8 cellular contexts compared by ENCODE assay signal in genomic region chr11:130070829-130071205, GRCh38. TPM values are rescaled to one million over a fixed set of nuclear protein-coding genes. Genes with fewer than 3 reads are reported as not detected.
DNase-seq lines count a peak whose midpoint lies in the region; ATAC-seq and TF ChIP-seq lines count a peak whose summit lies in the region.

No MANE protein-coding gene starts in this region.

- H3K27me3 Mint-ChIP-seq in activated CD4-positive, alpha-beta memory T cell treated with anti-CD3 and anti-CD28 coated beads, Interleukin-2, amount 10 ng/mL, durations not matched to agents 7 days and 5 days: peaks cover 18% of the 10 kb centered on the region

- H3K27me3 ChIP-seq in A673 (replicated peaks; ENCODE audit: insufficient read depth, low read depth, low read length, poor library complexity) (no peaks in the 10 kb centered on the region), HCT116 (ENCODE audit: insufficient read depth, low read length) (no peaks in the 10 kb centered on the region), heart right ventricle (no peaks in the 10 kb centered on the region)

- peak overlapping the region; percentile 78 for H3K9ac ChIP-seq in HCT116 (ENCODE audit: low read length)

- H3K4me3 ChIP-seq in A673 (ENCODE audit: low read depth, low read length, poor library complexity, severe bottlenecking): peak overlapping the region; percentile 91
- H3K4me3 ChIP-seq in HCT116 (replicated peaks in 1 of 2; ENCODE audit: low read depth in 1 of 2, low read length in 2 of 2): peak overlapping the region; percentile 71 to 79
- peak overlapping the region; percentile 64 to 86 (median 80) for H3K4me3 ChIP-seq in heart right ventricle

- RAD21 ChIA-PET in HCT116 (lab: Charles Lee; ENCODE audit: low non-redundant PET in 1 of 2, low total read pairs in 2 of 2, uncharacterized antibody in 2 of 2, unreplicated experiment in 2 of 2): interaction anchor here in 1 of 2 experiments (0.7 kb wide), 1 partner anchor 10 kb away, joined by 4 read pairs; no protein-coding TSS in a partner anchor

- H3K27ac ChIP-seq in A673 (ENCODE audit: low read depth, low read length, poor library complexity, severe bottlenecking): peak overlapping the region; percentile 69
- peak overlapping the region; percentile 85; the same call in 1 of the 2 replicates for H3K27ac ChIP-seq in HCT116 (ENCODE audit: low read depth, low read length)
- peak overlapping the region; percentile 74 to 99 (median 92) for H3K27ac ChIP-seq in heart right ventricle

- TF ChIP-seq CTCF in A673 (conservative IDR thresholded peaks at IDR 0.05; ENCODE audit: low read depth, low read length) (no peak), HCT116 (IDR thresholded peaks at IDR 0.05 in 2 of 3, conservative IDR thresholded peaks at IDR 0.05 in 1 of 3; ENCODE audit: borderline replicate concordance in 1 of 3, insufficient read depth in 1 of 3, low read depth in 2 of 3, low read length in 2 of 3) (no peak), heart right ventricle (IDR thresholded peaks at IDR 0.05) (no peak)

- CTCF ChIA-PET in A673 (lab: Charles Lee): interaction anchor here (0.6 to 0.9 kb wide), 4 partner anchors 61 to 357 kb away, joined by 3 to 10 read pairs (median 4); no protein-coding TSS in a partner anchor
- CTCF ChIA-PET in HCT116 (lab: Charles Lee): no interaction called here
- CTCF ChIA-PET in activated CD4-positive, alpha-beta memory T cell treated with anti-CD3 and anti-CD28 coated beads, Interleukin-2, amount 10 ng/mL, durations not matched to agents 7 days and 5 days (lab: Charles Lee): interaction anchor here (0.6 to 2.5 kb wide), 12 partner anchors 9 to 987 kb away, joined by 3 to 12 read pairs (median 4); partner anchors contain the start of gene PRDM10

- intact Hi-C loops in A673 (cut with micrococcal nuclease; ENCODE audit: unreplicated experiment): no loop called here
- intact Hi-C loops in HCT116 (cut with micrococcal nuclease): no loop called here
- intact Hi-C loops in heart right ventricle (cut with DNase I): loop anchor here in 7 of 10 donors (1.0 to 10.0 kb wide), 6 partner anchors 51 to 72 kb away; partner anchors contain the start of gene PRDM10 (in 1 of the 7)

- H3K9me3 ChIP-seq in A673 (ENCODE audit: low read depth, low read length, poor library complexity, severe bottlenecking): no peaks in the 10 kb centered on the region
- no peaks in the 10 kb centered on the region for H3K9me3 ChIP-seq in HCT116 (ENCODE audit: control insufficient read depth in 1 of 2, insufficient read depth in 1 of 2, low read depth in 1 of 2, low read length in 2 of 2)
- no peaks in the 10 kb centered on the region for H3K9me3 ChIP-seq in heart right ventricle

- peaks cover 15% of the 10 kb centered on the region for H3K4me1 ChIP-seq in A673 (ENCODE audit: insufficient read depth, low read length, poor library complexity, severe bottlenecking)
- H3K4me1 ChIP-seq in HCT116 (ENCODE audit: control insufficient read depth in 1 of 2, insufficient read depth in 2 of 2, low read length in 2 of 2): peaks cover 13 to 29% of the 10 kb centered on the region in 2 experiments; a peak in 3 of 4 replicates
- peaks cover 0 to 41% (median 21%) of the 10 kb centered on the region in 9 donors for H3K4me1 ChIP-seq in heart right ventricle

- no peak overlapping the region for H3K27ac Mint-ChIP-seq in activated CD4-positive, alpha-beta memory T cell treated with anti-CD3 and anti-CD28 coated beads, Interleukin-2, amount 10 ng/mL, durations not matched to agents 7 days and 5 days

- no peak overlapping the region for H2AFZ ChIP-seq in HCT116 (ENCODE audit: low read depth, low read length, poor library complexity, severe bottlenecking)

- no peaks in the 10 kb centered on the region for H4K20me1 ChIP-seq in HCT116 (ENCODE audit: insufficient read depth)

- TF ChIP-seq POLR2A in HCT116 (IDR thresholded peaks at IDR 0.05; ENCODE audit: borderline replicate concordance, extremely low read depth, insufficient read depth, insufficient read length): no peak

- H3K79me2 ChIP-seq in HCT116 (ENCODE audit: insufficient read depth, low read length): peaks cover 53% of the 10 kb centered on the region

- H3K9me2 ChIP-seq in HCT116 (ENCODE audit: insufficient read depth): no peaks in the 10 kb centered on the region

- POLR2A ChIA-PET in A673 (lab: Charles Lee; ENCODE audit: low non-redundant PET) (interaction anchor here (0.7 kb wide), 1 partner anchor 45 kb away, joined by 10 read pairs; no protein-coding TSS in a partner anchor), HCT116 (lab: Charles Lee) (interaction anchor here (0.6 to 2.1 kb wide), 2 partner anchors 11 to 68 kb away, joined by 3 to 6 read pairs; partner anchors contain the start of gene PRDM10)
- POLR2A ChIA-PET in activated CD4-positive, alpha-beta memory T cell treated with anti-CD3 and anti-CD28 coated beads, Interleukin-2, amount 10 ng/mL, durations not matched to agents 7 days and 5 days (lab: Charles Lee): interaction anchor here (1.3 to 3.3 kb wide), 3 partner anchors 10 to 68 kb away, joined by 3 to 56 read pairs (median 4); partner anchors contain the start of gene PRDM10

- no peak for TF ChIP-seq RAD21 in HCT116 (IDR thresholded peaks at IDR 0.05; ENCODE audit: low read depth)

- peak overlapping the region; percentile 72 for H3K4me2 ChIP-seq in HCT116 (ENCODE audit: low read length)

- peak overlapping the region; percentile 80 for H3K4me3 Mint-ChIP-seq in activated CD4-positive, alpha-beta memory T cell treated with anti-CD3 and anti-CD28 coated beads, Interleukin-2, amount 10 ng/mL, durations not matched to agents 7 days and 5 days

- peaks cover 21% of the 10 kb centered on the region for H3K4me1 Mint-ChIP-seq in activated CD4-positive, alpha-beta memory T cell treated with anti-CD3 and anti-CD28 coated beads, Interleukin-2, amount 10 ng/mL, durations not matched to agents 7 days and 5 days

- WGBS in heart right ventricle, 2 donors: 0 to 1% methylated on average over 24 of the region's 24 CpGs

- BruUV-seq in A673 (replicated peaks; lab: Mats Ljungman, UMichigan): no TSS peak
- BruUV-seq in HCT116 (replicated peaks; lab: Mats Ljungman, UMichigan): no TSS peak

- ATAC-seq in HCT116: no peak
- no peak for ATAC-seq in heart right ventricle
- ATAC-seq in GM19328 (IDR thresholded peaks at IDR 0.05; ENCODE audit: unreplicated experiment): no peak

- peaks cover 4% of the 10 kb centered on the region for H3K36me3 Mint-ChIP-seq in activated CD4-positive, alpha-beta memory T cell treated with anti-CD3 and anti-CD28 coated beads, Interleukin-2, amount 10 ng/mL, durations not matched to agents 7 days and 5 days (ENCODE audit: low read depth)

- DNase-seq in A673 (ENCODE audit: low spot score): no peak
- DNase-seq in HCT116 (ENCODE audit: low read depth, low spot score): no peak
- no peak for DNase-seq in activated CD4-positive, alpha-beta memory T cell treated with anti-CD3 and anti-CD28 coated beads, Interleukin-2, amount 10 ng/mL, durations not matched to agents 7 days and 5 days
- DNase-seq in heart right ventricle: no peak
- DNase-seq in renal cortical epithelial cell (ENCODE audit: low read depth): peak; percentile 30
- no peak for DNase-seq in NCI-H2029 treated with DMSO at 0.1 percent for 48 hours (lab: John Stamatoyannopoulos, UW)
- no peak for DNase-seq in NCI-H82 (lab: John Stamatoyannopoulos, UW)

- no peaks in the 10 kb centered on the region for H3K36me3 ChIP-seq in A673 (ENCODE audit: insufficient read depth, low read length, poor library complexity, severe bottlenecking)
- no peaks in the 10 kb centered on the region for H3K36me3 ChIP-seq in HCT116 (ENCODE audit: control insufficient read depth in 1 of 2, insufficient read depth in 2 of 2, low read length in 2 of 2)
- H3K36me3 ChIP-seq in heart right ventricle: no peaks in the 10 kb centered on the region

- H3K9me3 Mint-ChIP-seq in activated CD4-positive, alpha-beta memory T cell treated with anti-CD3 and anti-CD28 coated beads, Interleukin-2, amount 10 ng/mL, durations not matched to agents 7 days and 5 days: no peaks in the 10 kb centered on the region

TF ChIP-seq in HCT116, 20 proteins besides CTCF, POLR2A, EP300 and RAD21:
- TF ChIP-seq SIN3A (IDR thresholded peaks at IDR 0.05; ENCODE audit: low read depth) (0 out of 2 replicates have a peak, but pooled peaks have one; percentile 10), FOSL1 (IDR thresholded peaks at IDR 0.05; ENCODE audit: low read depth) (no peak)

RNA-seq across cellular contexts. Expression of gene APLP2, which starts 1.1 kb away (rescaled TPM):
- total RNA-seq in A673 (2021): 175 and 181 TPM in 2 replicates
- 210 TPM for total RNA-seq in HCT116 (2021; ENCODE audit: unreplicated experiment)
- polyA plus RNA-seq in HCT116 (2012): 208 and 234 TPM in 2 replicates
- total RNA-seq in activated CD4-positive, alpha-beta memory T cell treated with anti-CD3 and anti-CD28 coated beads, Interleukin-2, amount 10 ng/mL, durations not matched to agents 7 days and 5 days: 10 to 100 TPM; 31.1 to 33.2 TPM
- total RNA-seq in heart right ventricle: 100 to 1,000 TPM; 265 to 414 (median 309) TPM
- 100 to 1,000 TPM; 115 to 142 TPM for polyA plus RNA-seq in heart right ventricle
- total RNA-seq in renal cortical epithelial cell: 426 and 1,085 TPM in 2 replicates

Comparison
In these comparisons a context has a peak if more than half of its experiments do, and no peak if none do; other contexts are left out.
1. intact Hi-C loops: an anchor here in heart right ventricle (1.0 to 10.0 kb wide); none called in A673 and HCT116.